In the genomic region with DNA sequence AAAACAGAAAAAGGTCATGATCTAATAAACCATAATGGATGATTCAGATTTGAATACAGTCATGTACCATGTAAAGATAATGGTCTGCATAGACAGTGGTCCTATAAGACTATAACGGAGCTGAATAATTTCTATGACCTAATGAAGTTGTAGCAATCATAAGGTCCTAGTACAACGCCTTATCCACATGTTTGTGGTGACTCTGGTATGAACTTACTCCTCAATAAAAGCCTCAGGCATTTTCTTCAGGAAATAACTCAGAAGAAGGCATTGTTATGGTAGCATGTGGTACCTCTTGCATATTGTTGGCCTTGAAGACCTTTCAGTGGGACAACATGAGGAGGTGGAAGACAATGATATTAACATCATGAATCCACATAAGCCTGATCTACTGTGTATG, we compare ENCODE assay signal across 1 cellular context.
TF ChIP-seq lines count a peak whose summit lies in the region.

No MANE protein-coding gene starts in this region.

TF ChIP-seq in WTC11, 78 proteins besides CTCF, POLR2A, EP300 and RAD21 (continued from another document):
- no peak for TF ChIP-seq E2F1 (CRISPR knock-in tag; IDR thresholded peaks at IDR 0.05)
- TF ChIP-seq EMX1 (CRISPR knock-in tag; IDR thresholded peaks at IDR 0.05) = no peak
- TF ChIP-seq ZNF512 (CRISPR knock-in tag; IDR thresholded peaks at IDR 0.05; ENCODE audit: borderline replicate concordance) = no peak
- no peak for TF ChIP-seq HMGXB4 (CRISPR knock-in tag; IDR thresholded peaks at IDR 0.05)
- TF ChIP-seq ZNF671 (CRISPR knock-in tag; IDR thresholded peaks at IDR 0.05) = no peak
- TF ChIP-seq NFE2L1 (CRISPR knock-in tag; IDR thresholded peaks at IDR 0.05) = no peak
- TF ChIP-seq TCF7 (CRISPR knock-in tag; IDR thresholded peaks at IDR 0.05; ENCODE audit: low read depth) = no peak
TF ChIP-seq in WTC11: peak in this region for 0.
